In genomic region chr1:234985007-234985370, GRCh38 we compare ENCODE assay signal across 16 cellular contexts.
DNase-seq lines count a peak whose midpoint lies in the region; ATAC-seq, FAIRE-seq and TF ChIP-seq lines count a peak whose summit lies in the region.
"Had no signal": no experiment of that assay in that cellular context is flagged by ENCODE, and none has a peak within 500 bp of the region (broad histone marks: within the 10 kb centered on the region; RNA-seq: fewer than 3 reads in every experiment).

No MANE protein-coding gene starts in this region.

- no peak overlapping the region for H3K14ac ChIP-seq in H1 (ENCODE audit: insufficient read length)

- CTCF ChIA-PET in PC-3 (lab: Charles Lee) = no interaction called here
- CTCF ChIA-PET in H1 (lab: Charles Lee; ENCODE audit: partially characterized antibody) = interaction anchor here (0.6 kb wide), 1 partner anchor 440 kb away, joined by 3 read pairs; no protein-coding TSS in a partner anchor
- CTCF ChIA-PET in CD4-positive, alpha-beta memory T cell (lab: Charles Lee; ENCODE audit: partially characterized antibody) = no interaction called here

- no peaks in the 10 kb centered on the region for H3K27me3 Mint-ChIP-seq in CD4-positive, alpha-beta memory T cell
- H3K27me3 Mint-ChIP-seq: memory B cell had no signal

- H3K23ac ChIP-seq in H1 (ENCODE audit: insufficient read length) = no peak overlapping the region

- ATAC-seq in PC-3 (no peak), sciatic nerve (no peak), left lobe of liver (no peak), GM21717 (IDR thresholded peaks at IDR 0.05; ENCODE audit: unreplicated experiment) (no peak)

- H3K56ac ChIP-seq in H1 (replicated peaks; ENCODE audit: insufficient read length, low read depth, low read length) = no peak overlapping the region

- no peak overlapping the region for H3K18ac ChIP-seq in H1 (ENCODE audit: extremely low read depth, low read length)

- WGBS in H1 (ENCODE audit: extremely low coverage in 1 of 2, insufficient coverage in 1 of 2, insufficient read length in 1 of 2, insufficient replicate concordance in 2 of 2, low coverage in 1 of 2, low lambda C conversion rate in 2 of 2, missing lambda C conversion rate in 1 of 2), 2 experiments = 88% methylated on average over 7 of the region's 7 CpGs; no CpG with 5 or more reads in 1 of the 2 experiments

- H3K36me3 ChIP-seq in ACC112 (ENCODE audit: insufficient read depth, low read length) (no peaks in the 10 kb centered on the region), PC-3 (ENCODE audit: low read depth, low read length) (no peaks in the 10 kb centered on the region), H1 (ENCODE audit: control insufficient read depth in 2 of 4, insufficient read depth in 4 of 4, low read length in 3 of 4) (no peaks in the 10 kb centered on the region)
- H3K36me3 ChIP-seq in CD4-positive, alpha-beta memory T cell (ENCODE audit: insufficient read depth, low read length) = no peaks in the 10 kb centered on the region
- H3K36me3 ChIP-seq: HAP-1 had no signal

- H4K91ac ChIP-seq in H1 (replicated peaks; ENCODE audit: insufficient read length, low read length) = no peak overlapping the region

- no peaks in the 10 kb centered on the region for H3K79me1 ChIP-seq in H1 (ENCODE audit: low read depth, low read length)

- H2AFZ ChIP-seq in ACC112 (ENCODE audit: low read length, unreplicated experiment) (no peak overlapping the region), PC-3 (ENCODE audit: low read length) (no peak overlapping the region), H1 (ENCODE audit: low read length) (no peak overlapping the region)

- no peaks in the 10 kb centered on the region for H3K79me2 ChIP-seq in ACC112 (ENCODE audit: control insufficient read depth, insufficient read depth, low read length, unreplicated experiment)
- H3K79me2 ChIP-seq in PC-3 (ENCODE audit: low read length) = peaks cover under 1% of the 10 kb centered on the region; the same call in 1 of the 2 replicates
- H3K79me2 ChIP-seq in H1 (ENCODE audit: control insufficient read depth in 1 of 2, insufficient read depth in 2 of 2, low read length in 2 of 2) = no peaks in the 10 kb centered on the region

- no peak overlapping the region for H2BK120ac ChIP-seq in H1 (replicated peaks; ENCODE audit: low read depth, low read length)

- peak overlapping the region; percentile 92 for H2BK20ac ChIP-seq in H1 (ENCODE audit: low read length)

- H3K4me3 Mint-ChIP-seq in CD4-positive, alpha-beta memory T cell = no peak overlapping the region

- TF ChIP-seq POLR2A in H1 (IDR thresholded peaks at IDR 0.05; ENCODE audit: control extremely low read depth in 1 of 2, low read depth in 2 of 2, low read length in 2 of 2) = no peak

- no peak overlapping the region for H3K9ac ChIP-seq in PC-3 (ENCODE audit: low read length)
- no peak overlapping the region for H3K9ac ChIP-seq in H1 (replicated peaks in 1 of 4; ENCODE audit: extremely low read depth in 1 of 4, low read depth in 3 of 4, low read length in 3 of 4)

- H3K27ac Mint-ChIP-seq in CD4-positive, alpha-beta memory T cell = peak overlapping the region in 1 of 7 donors; percentile 12

- no peak overlapping the region for H3K4me3 ChIP-seq in ACC112 (ENCODE audit: low read depth, low read length)
- no peak overlapping the region for H3K4me3 ChIP-seq in PC-3 (ENCODE audit: low read length)
- H3K4me3 ChIP-seq in H1 (ENCODE audit: extremely low read depth in 1 of 4, insufficient read depth in 2 of 4, low read depth in 3 of 4, low read length in 4 of 4) = no peak overlapping the region
- no peak overlapping the region for H3K4me3 ChIP-seq in CD4-positive, alpha-beta memory T cell (ENCODE audit: low read length in 2 of 2)
- H3K4me3 ChIP-seq: HAP-1 had no signal

- H3K4me1 ChIP-seq in ACC112 (ENCODE audit: control insufficient read depth, insufficient read depth, low read length, unreplicated experiment) (peaks cover 73% of the 10 kb centered on the region), PC-3 (ENCODE audit: insufficient read depth, low read length) (peaks cover 57% of the 10 kb centered on the region), H1 (replicated peaks in 1 of 4; ENCODE audit: control insufficient read depth in 3 of 4, insufficient read depth in 4 of 4, low read length in 3 of 4) (peaks cover 5 to 14% (median 9%) of the 10 kb centered on the region in 4 experiments; a peak in 6 of 7 replicates)
- peaks cover 70% of the 10 kb centered on the region for H3K4me1 ChIP-seq in CD4-positive, alpha-beta memory T cell (ENCODE audit: insufficient read depth, low read length)

- H2AK5ac ChIP-seq in H1 (ENCODE audit: low read depth, low read length) = 0 out of 2 replicates have a peak overlapping the region, but pooled peaks have one; percentile 80

- H3K4me2 ChIP-seq in PC-3 (ENCODE audit: low read length) (no peak overlapping the region), H1 (ENCODE audit: insufficient read depth in 1 of 2, low read depth in 2 of 2, low read length in 2 of 2) (no peak overlapping the region)

- no peak overlapping the region for H3K4ac ChIP-seq in H1 (replicated peaks; ENCODE audit: insufficient read length, low read depth, low read length)

- H4K20me1 ChIP-seq in PC-3 (ENCODE audit: low read length) (no peaks in the 10 kb centered on the region), H1 (replicated peaks in 1 of 2; ENCODE audit: control insufficient read depth in 1 of 2, insufficient read depth in 2 of 2, low read length in 2 of 2) (no peaks in the 10 kb centered on the region)

- H2BK15ac ChIP-seq in H1 (ENCODE audit: low read length) = no peak overlapping the region

- peak overlapping the region; percentile 86 for H2BK12ac ChIP-seq in H1 (ENCODE audit: low read depth, low read length)

- H3K9me3 ChIP-seq in PC-3 (ENCODE audit: low read length) (no peaks in the 10 kb centered on the region), H1 (ENCODE audit: insufficient read depth in 2 of 2, low read depth in 1 of 2, low read length in 1 of 2) (no peaks in the 10 kb centered on the region)
- H3K9me3 ChIP-seq in CD4-positive, alpha-beta memory T cell (ENCODE audit: control insufficient read depth in 1 of 2, low read length in 2 of 2) = no peaks in the 10 kb centered on the region
- H3K9me3 ChIP-seq: HAP-1 had no signal

- FAIRE-seq in H1 (lab: Jason Lieb, UNC) = no peak
- FAIRE-seq: frontal cortex, small intestine had no signal

- H3F3A ChIP-seq in PC-3 (ENCODE audit: low read length, unreplicated experiment) = peaks cover 5% of the 10 kb centered on the region

- BruUV-seq in PC-3 (replicated peaks; lab: Mats Ljungman, UMichigan) = no TSS peak

- POLR2A ChIA-PET in PC-3 (lab: Charles Lee; ENCODE audit: unreplicated experiment) (interaction anchor here (0.7 kb wide), 1 partner anchor 12 kb away, joined by 3 read pairs; no protein-coding TSS in a partner anchor), H1 (lab: Charles Lee; ENCODE audit: partially characterized antibody) (no interaction called here)
- POLR2A ChIA-PET in CD4-positive, alpha-beta memory T cell (lab: Charles Lee; ENCODE audit: partially characterized antibody) = interaction anchor here (1.1 to 2.8 kb wide), 2 partner anchors 9 to 27 kb away, joined by 3 to 11 read pairs; no protein-coding TSS in a partner anchor

- peaks cover 39 to 67% (median 53%) of the 10 kb centered on the region in 4 donors for H3K4me1 Mint-ChIP-seq in CD4-positive, alpha-beta memory T cell

- H3K27ac ChIP-seq in ACC112 (ENCODE audit: low read depth, low read length) (peak overlapping the region; percentile 100), PC-3 (ENCODE audit: low read length) (peak overlapping the region; percentile 60), H1 (ENCODE audit: low read depth, low read length) (0 out of 2 replicates have a peak overlapping the region, but pooled peaks have one; percentile 8)
- H3K27ac ChIP-seq in CD4-positive, alpha-beta memory T cell (ENCODE audit: low read depth, low read length) = no peak overlapping the region
- H3K27ac ChIP-seq: C4-2B had no signal

- no peaks in the 10 kb centered on the region for H3K9me3 Mint-ChIP-seq in CD4-positive, alpha-beta memory T cell
- H3K9me3 Mint-ChIP-seq: memory B cell had no signal

- TF ChIP-seq EP300 in H1 (IDR thresholded peaks at IDR 0.05; ENCODE audit: borderline replicate concordance in 1 of 2, low read depth in 2 of 2, low read length in 2 of 2) = no peak

- TF ChIP-seq CTCF in PC-3 (conservative IDR thresholded peaks at IDR 0.05; ENCODE audit: low read depth, low read length) (no peak), H1 (IDR thresholded peaks at IDR 0.05; ENCODE audit: control extremely low read depth in 1 of 3, insufficient read depth in 1 of 3, low read depth in 1 of 3, low read length in 3 of 3) (no peak)

- 0 out of 2 replicates have a peak, but pooled peaks cover 2% of the 10 kb centered on the region for H3K23me2 ChIP-seq in H1 (ENCODE audit: low read depth, low read length)

- TF ChIP-seq RAD21 in H1 (IDR thresholded peaks at IDR 0.05 in 1 of 2, conservative IDR thresholded peaks at IDR 0.05 in 1 of 2; ENCODE audit: low read depth in 2 of 2, low read length in 2 of 2) = no peak

- DNase-seq in PC-3 (no peak), H1 (ENCODE audit: low read depth in 1 of 2, low spot score in 2 of 2) (no peak), sciatic nerve (ENCODE audit: low spot score) (peak; percentile 51), left lobe of liver (ENCODE audit: low spot score) (no peak)
- no peak for DNase-seq in activated CD8-positive, alpha-beta memory T cell treated with anti-CD3 and anti-CD28 coated beads, Interleukin-2, amount 50 U/mL, for 48 hours
- DNase-seq in CD4-positive, alpha-beta memory T cell = no peak
- DNase-seq: activated T-cell treated with anti-CD3 and anti-CD28 coated beads, Interleukin-2, amount 50 U/mL, for 48 hours; cerebellar nuclear complex; NCI-H187 treated with DMSO at 0.1 percent for 48 hours; small intestine had no signal

- no peak overlapping the region for H4K5ac ChIP-seq in H1 (ENCODE audit: insufficient read length, low read depth, low read length)

- H3K27me3 ChIP-seq in ACC112 (ENCODE audit: insufficient read depth, low read length) (no peaks in the 10 kb centered on the region), PC-3 (ENCODE audit: low read length) (no peaks in the 10 kb centered on the region), H1 (replicated peaks in 1 of 4; ENCODE audit: control insufficient read depth in 3 of 4, extremely low read depth in 1 of 4, insufficient read depth in 3 of 4, low read length in 3 of 4) (no peaks in the 10 kb centered on the region)
- H3K27me3 ChIP-seq in CD4-positive, alpha-beta memory T cell (ENCODE audit: insufficient read depth, low read length) = no peaks in the 10 kb centered on the region

- peak overlapping the region; percentile 79; the same call in 1 of the 2 replicates for H2BK5ac ChIP-seq in H1 (ENCODE audit: low read depth, low read length)

- no peak overlapping the region for H4K8ac ChIP-seq in H1 (ENCODE audit: extremely low read depth, insufficient read depth, low read length)

- intact Hi-C loops in PC-3 (cut with micrococcal nuclease) = no loop called here
- intact Hi-C loops in sciatic nerve (cut with DNase I) = loop anchor here (10.0 kb wide), 1 partner anchor 260 kb away; no protein-coding TSS in a partner anchor
- intact Hi-C loops in CD4-positive, alpha-beta memory T cell (cut with micrococcal nuclease) = no loop called here

- H3K9me2 ChIP-seq in PC-3 (replicated peaks; ENCODE audit: low read length) = no peaks in the 10 kb centered on the region

- H3K36me3 Mint-ChIP-seq in CD4-positive, alpha-beta memory T cell = peaks cover 0 to 1% of the 10 kb centered on the region in 2 donors
- H3K36me3 Mint-ChIP-seq: memory B cell had no signal
